In the genomic region with DNA sequence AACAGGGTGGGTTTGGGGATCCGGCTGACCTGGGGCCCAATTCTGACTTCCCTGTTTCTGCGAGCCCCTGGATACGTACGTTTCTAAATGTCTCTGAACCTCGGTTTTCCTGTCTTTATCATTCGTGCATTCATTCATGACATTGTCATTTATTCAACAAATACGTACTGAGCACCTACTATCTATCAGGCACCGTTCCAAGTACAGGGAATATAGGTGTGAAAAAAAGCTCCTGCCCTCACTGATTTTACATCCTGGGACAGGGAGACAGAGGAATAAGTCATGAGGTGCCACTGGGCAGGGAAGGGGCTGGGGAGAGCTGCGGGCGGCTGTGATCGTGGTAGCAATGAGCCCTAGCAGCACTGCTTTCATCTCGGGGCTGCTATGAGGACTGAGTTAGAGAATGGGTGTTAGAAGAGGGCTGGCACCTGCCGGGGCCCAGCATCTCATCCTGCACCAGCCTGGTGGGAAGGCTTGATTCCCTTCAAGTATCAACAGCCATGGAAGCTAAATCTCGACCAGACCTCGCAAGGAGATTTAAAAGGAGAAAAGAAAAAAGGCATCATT, we compare ENCODE assay signal across 9 cellular contexts.
DNase-seq lines count a peak whose midpoint lies in the region; ATAC-seq, FAIRE-seq and TF ChIP-seq lines count a peak whose summit lies in the region.
"Had no signal": no experiment of that assay in that cellular context is flagged by ENCODE, and none has a peak within 500 bp of the region (broad histone marks: within the 10 kb centered on the region; RNA-seq: fewer than 3 reads in every experiment).

No MANE protein-coding gene starts in this region.

- H2AFZ ChIP-seq in mammary epithelial cell (ENCODE audit: low read depth, low read length): no peak overlapping the region

- TF ChIP-seq CTCF in activated B cell treated with CpG ODN at 0.5 μM for 24 hours (IDR thresholded peaks at IDR 0.05) (no peak), kidney (IDR thresholded peaks at IDR 0.05; ENCODE audit: borderline replicate concordance, extremely low read depth, insufficient read depth) (no peak), mammary epithelial cell (conservative IDR thresholded peaks at IDR 0.05 in 1 of 2, IDR thresholded peaks at IDR 0.05 in 1 of 2; ENCODE audit: extremely low read depth in 1 of 2, insufficient read depth in 1 of 2, low read depth in 1 of 2, low read length in 2 of 2) (no peak)

- no peaks in the 10 kb centered on the region for H3K27me3 ChIP-seq in SJCRH30
- no peaks in the 10 kb centered on the region for H3K27me3 ChIP-seq in mammary epithelial cell (ENCODE audit: insufficient read depth, low read length)

- H3K27ac Mint-ChIP-seq in T-helper 2 cell treated with Interferon-gamma antibody and Interleukin-4, amounts not matched to agents 5 μg/mL and 100 μg/mL, for 36 hours: peak overlapping the region; percentile 68
- H3K27ac Mint-ChIP-seq in activated B cell treated with CpG ODN at 0.5 μM for 24 hours: peak overlapping the region; percentile 41
- H3K27ac Mint-ChIP-seq in stimulated activated memory B cell treated with anti-CD40 and anti-IgM and Interleukin-4, amounts not matched to agents 10 μg/mL and 1 μg/mL and 100 μg/mL, for 72 hours: peak overlapping the region; percentile 60

- no peaks in the 10 kb centered on the region for H3K79me2 ChIP-seq in mammary epithelial cell (ENCODE audit: insufficient read depth, low read length)

- H3K4me2 ChIP-seq in mammary epithelial cell (ENCODE audit: insufficient read depth, low read depth, low read length): no peak overlapping the region

- H3K9me3 ChIP-seq in kidney (ENCODE audit: control insufficient read depth in 1 of 2, low read length in 2 of 2) (no peaks in the 10 kb centered on the region), SJCRH30 (replicated peaks) (no peaks in the 10 kb centered on the region), mammary epithelial cell (replicated peaks; ENCODE audit: insufficient read depth, low read length) (no peaks in the 10 kb centered on the region)

- H3K9ac ChIP-seq in kidney (ENCODE audit: low read length in 2 of 2): no peak overlapping the region
- H3K9ac ChIP-seq in mammary epithelial cell (ENCODE audit: insufficient read depth, low read length): no peak overlapping the region

- intact Hi-C loops in activated B cell treated with CpG ODN at 0.5 μM for 24 hours (cut with micrococcal nuclease): no loop called here
- intact Hi-C loops in kidney (cut with DNase I): no loop called here
- intact Hi-C loops in mammary epithelial cell (cut with micrococcal nuclease): no loop called here

- H3K27ac ChIP-seq in kidney (ENCODE audit: low read depth in 2 of 2, low read length in 2 of 2) (peak overlapping the region; percentile 63 to 69), SJCRH30 (no peak overlapping the region), mammary epithelial cell (ENCODE audit: insufficient read depth, low read depth, low read length) (no peak overlapping the region)

- H4K20me1 ChIP-seq in mammary epithelial cell (ENCODE audit: insufficient read depth, low read length): no peaks in the 10 kb centered on the region

- WGBS in mammary epithelial cell (ENCODE audit: low coverage, missing lambda C conversion rate): 87% methylated on average over 13 of the region's 15 CpGs

- H3K4me1 ChIP-seq in kidney (ENCODE audit: control insufficient read depth in 1 of 2, insufficient read depth in 1 of 2, low read depth in 1 of 2, low read length in 2 of 2) (peaks cover 4 to 6% of the 10 kb centered on the region in 2 donors), SJCRH30 (peaks cover 35% of the 10 kb centered on the region), mammary epithelial cell (ENCODE audit: insufficient read depth, low read length) (peaks cover 26% of the 10 kb centered on the region)

- peaks cover 30% of the 10 kb centered on the region for H3K4me1 Mint-ChIP-seq in T-helper 2 cell treated with Interferon-gamma antibody and Interleukin-4, amounts not matched to agents 5 μg/mL and 100 μg/mL, for 36 hours (ENCODE audit: low read depth)
- H3K4me1 Mint-ChIP-seq in activated B cell treated with CpG ODN at 0.5 μM for 24 hours: peaks cover 26% of the 10 kb centered on the region
- peaks cover 28% of the 10 kb centered on the region for H3K4me1 Mint-ChIP-seq in stimulated activated memory B cell treated with anti-CD40 and anti-IgM and Interleukin-4, amounts not matched to agents 10 μg/mL and 1 μg/mL and 100 μg/mL, for 72 hours

- H3K9me3 Mint-ChIP-seq in T-helper 2 cell treated with Interferon-gamma antibody and Interleukin-4, amounts not matched to agents 5 μg/mL and 100 μg/mL, for 36 hours: no peaks in the 10 kb centered on the region
- H3K9me3 Mint-ChIP-seq in activated B cell treated with CpG ODN at 0.5 μM for 24 hours: no peaks in the 10 kb centered on the region
- no peaks in the 10 kb centered on the region for H3K9me3 Mint-ChIP-seq in stimulated activated memory B cell treated with anti-CD40 and anti-IgM and Interleukin-4, amounts not matched to agents 10 μg/mL and 1 μg/mL and 100 μg/mL, for 72 hours

- dilution Hi-C loops in mammary epithelial cell (cut with HindIII; ENCODE audit: low sequenced_read_pairs): no loop called here

- CTCF ChIA-PET in activated B cell treated with CpG ODN at 0.5 μM for 24 hours (lab: Charles Lee) (interaction anchor here (1.6 kb wide), 1 partner anchor 43 kb away, joined by 4 read pairs; no protein-coding TSS in a partner anchor), mammary epithelial cell (lab: Charles Lee; ENCODE audit: low non-redundant PET) (no interaction called here)

- H3K36me3 Mint-ChIP-seq in T-helper 2 cell treated with Interferon-gamma antibody and Interleukin-4, amounts not matched to agents 5 μg/mL and 100 μg/mL, for 36 hours (ENCODE audit: low read depth): peaks cover 19% of the 10 kb centered on the region
- peaks cover 26% of the 10 kb centered on the region for H3K36me3 Mint-ChIP-seq in activated B cell treated with CpG ODN at 0.5 μM for 24 hours (ENCODE audit: low read depth)
- H3K36me3 Mint-ChIP-seq in stimulated activated memory B cell treated with anti-CD40 and anti-IgM and Interleukin-4, amounts not matched to agents 10 μg/mL and 1 μg/mL and 100 μg/mL, for 72 hours: peaks cover 40% of the 10 kb centered on the region

- no TSS peak for BruUV-seq in mammary epithelial cell (replicated peaks; lab: Mats Ljungman, UMichigan)

- H3K4me3 ChIP-seq in kidney (ENCODE audit: low read length in 2 of 2) (no peak overlapping the region), SJCRH30 (no peak overlapping the region), mammary epithelial cell (replicated peaks in 1 of 3; ENCODE audit: insufficient read depth in 1 of 3, low read depth in 2 of 3, low read length in 3 of 3) (no peak overlapping the region)

- peak overlapping the region; percentile 56 for H3K4me3 Mint-ChIP-seq in T-helper 2 cell treated with Interferon-gamma antibody and Interleukin-4, amounts not matched to agents 5 μg/mL and 100 μg/mL, for 36 hours
- peak overlapping the region; percentile 24 for H3K4me3 Mint-ChIP-seq in activated B cell treated with CpG ODN at 0.5 μM for 24 hours
- no peak overlapping the region for H3K4me3 Mint-ChIP-seq in stimulated activated memory B cell treated with anti-CD40 and anti-IgM and Interleukin-4, amounts not matched to agents 10 μg/mL and 1 μg/mL and 100 μg/mL, for 72 hours

- ATAC-seq in activated B cell treated with CpG ODN at 0.5 μM for 24 hours (ENCODE audit: low read depth): no peak
- ATAC-seq in stimulated activated memory B cell treated with anti-CD40 and anti-IgM and Interleukin-4, amounts not matched to agents 10 μg/mL and 1 μg/mL and 100 μg/mL, for 72 hours: no peak
- ATAC-seq: Panc1 had no signal

- no peaks in the 10 kb centered on the region for H3K27me3 Mint-ChIP-seq in T-helper 2 cell treated with Interferon-gamma antibody and Interleukin-4, amounts not matched to agents 5 μg/mL and 100 μg/mL, for 36 hours (ENCODE audit: low read depth)
- H3K27me3 Mint-ChIP-seq in activated B cell treated with CpG ODN at 0.5 μM for 24 hours: no peaks in the 10 kb centered on the region
- no peaks in the 10 kb centered on the region for H3K27me3 Mint-ChIP-seq in stimulated activated memory B cell treated with anti-CD40 and anti-IgM and Interleukin-4, amounts not matched to agents 10 μg/mL and 1 μg/mL and 100 μg/mL, for 72 hours

- POLR2A ChIA-PET in activated B cell treated with CpG ODN at 0.5 μM for 24 hours (lab: Charles Lee): interaction anchor here (0.6 to 0.9 kb wide), 2 partner anchors 12 to 112 kb away, joined by 3 to 5 read pairs; no protein-coding TSS in a partner anchor

- in situ Hi-C loops in mammary epithelial cell (cut with MboI; ENCODE audit: low sequenced_read_pairs in 2 of 2): no loop called here

- H3K36me3 ChIP-seq in kidney (ENCODE audit: control insufficient read depth in 1 of 2, insufficient read depth in 2 of 2, low read length in 2 of 2): no peaks in the 10 kb centered on the region
- H3K36me3 ChIP-seq in SJCRH30: no peaks in the 10 kb centered on the region
- no peaks in the 10 kb centered on the region for H3K36me3 ChIP-seq in mammary epithelial cell (ENCODE audit: insufficient read depth, low read length)

- no peak for DNase-seq in T-helper 2 cell treated with Interferon-gamma antibody and Interleukin-4, amounts not matched to agents 5 μg/mL and 100 μg/mL, for 36 hours (ENCODE audit: low spot score)
- DNase-seq in T-helper 2 cell (no peak), activated B cell treated with CpG ODN at 0.5 μM for 24 hours (no peak), kidney (no peak), SJCRH30 (no peak), COLO829 (ENCODE audit: low spot score) (no peak), mammary epithelial cell (no peak)

- no peak for FAIRE-seq in kidney (lab: Jason Lieb, UNC)

Comparison
In these comparisons a context has a peak if more than half of its experiments do, and no peak if none do; other contexts are left out.
1. H3K27ac ChIP-seq: peak in kidney (2 of 2); none in SJCRH30 (single experiment) and mammary epithelial cell (single experiment).
2. Peak in every context shown above with its lines, with median percentiles within 50 percentile points of each other: H3K27ac Mint-ChIP-seq.